In genomic region chr21:33441489-33442477, GRCh38 we compare ENCODE assay signal across 8 cellular contexts. TPM values are rescaled to one million over a fixed set of nuclear protein-coding genes. Genes with fewer than 3 reads are reported as not detected.
DNase-seq lines count a peak whose midpoint lies in the region; TF ChIP-seq lines count a peak whose summit lies in the region.

No MANE protein-coding gene starts in this region.

- CTCF ChIA-PET in HEK293T (lab: Yijun Ruan, JAX) = no interaction called here

- peaks cover 24% of the 10 kb centered on the region for H3K36me3 ChIP-seq in osteoblast (ENCODE audit: insufficient read depth, low read length)

- no peaks in the 10 kb centered on the region for H4K20me1 ChIP-seq in osteoblast (ENCODE audit: insufficient read depth, low read length)

- H3K79me2 ChIP-seq in osteoblast (ENCODE audit: insufficient read depth, low read length) = no peaks in the 10 kb centered on the region

- H3K4me1 ChIP-seq in osteoblast (ENCODE audit: insufficient read depth, low read length) = peaks cover 12% of the 10 kb centered on the region

- H3K4me3 ChIP-seq in cardiac fibroblast (replicated peaks in 1 of 2; ENCODE audit: low read depth in 2 of 2, low read length in 2 of 2) = no peak overlapping the region
- H3K4me3 ChIP-seq in osteoblast (ENCODE audit: insufficient read depth, low read length) = no peak overlapping the region

- peak; percentile 72 for DNase-seq in GM13976 (ENCODE audit: low spot score)
- no peak for DNase-seq in HEK293T (ENCODE audit: extremely low spot score)
- peak; percentile 60 for DNase-seq in NCI-H187 treated with DMSO at 0.1 percent for 48 hours (lab: John Stamatoyannopoulos, UW)
- DNase-seq in cardiac fibroblast (ENCODE audit: low read depth in 2 of 2) = peak; percentile 80 to 96
- peak; percentile 74 for DNase-seq in osteoblast (ENCODE audit: insufficient read length, low spot score, missing footprints)
- no peak for DNase-seq in HuH-7 (ENCODE audit: low spot score)
- DNase-seq in NCI-H2227 treated with DMSO at 0.1 percent for 48 hours (lab: John Stamatoyannopoulos, UW) = no peak
- no peak for DNase-seq in NCI-H82 (lab: John Stamatoyannopoulos, UW)

- in situ Hi-C loops in GM13976 (cut with MboI; ENCODE audit: low sequenced_read_pairs, unreplicated experiment) = loop anchor here (5.0 kb wide), 2 partner anchors 79 to 239 kb away; no protein-coding TSS in a partner anchor

- no peak for TF ChIP-seq CTCF in GM13976 (IDR thresholded peaks at IDR 0.05; ENCODE audit: borderline replicate concordance, control extremely low read depth, extremely low read depth, insufficient read depth, missing control alignments)
- no peak for TF ChIP-seq CTCF in cardiac fibroblast (IDR thresholded peaks at IDR 0.05; ENCODE audit: low read depth, low read length)
- TF ChIP-seq CTCF in osteoblast (IDR thresholded peaks at IDR 0.05; ENCODE audit: extremely low read depth, low read depth, low read length) = no peak

- POLR2A ChIA-PET in HEK293T (lab: Yijun Ruan, JAX) = no interaction called here

- no peak overlapping the region for H2AFZ ChIP-seq in osteoblast (ENCODE audit: low read length)

- peak overlapping the region; percentile 33 for H3K4me2 ChIP-seq in osteoblast (ENCODE audit: insufficient read depth, low read length)

- no peaks in the 10 kb centered on the region for H3K9me3 ChIP-seq in osteoblast (ENCODE audit: low read depth, low read length)

- peak overlapping the region; percentile 32 for H3K27ac ChIP-seq in osteoblast (ENCODE audit: low read depth, low read length)

- no peaks in the 10 kb centered on the region for H3K27me3 ChIP-seq in osteoblast (ENCODE audit: insufficient read depth, low read length)

TF ChIP-seq in HEK293T, 16 proteins besides CTCF, POLR2A, EP300 and RAD21:
- TF ChIP-seq FOXM1 (IDR thresholded peaks at IDR 0.05; ENCODE audit: borderline replicate concordance) = 0 out of 2 replicates have a peak, but pooled peaks have one; percentile 14
- TF ChIP-seq ELF4 (IDR thresholded peaks at IDR 0.05) = no peak
TF ChIP-seq in HEK293T: peak in this region for 1.

RNA-seq across cellular contexts. Expression of gene TMEM50B, which starts 38.0 kb away (rescaled TPM):
- total RNA-seq in osteoblast = 29.3 and 34.2 TPM in 2 replicates

RNA-seq across cellular contexts. Expression of gene IFNGR2, which starts 38.6 kb away (rescaled TPM):
- total RNA-seq in osteoblast = 60.1 and 63.1 TPM in 2 replicates

RNA-seq across cellular contexts. Expression of gene DNAJC28, which starts 49.7 kb away (rescaled TPM):
- 3.2 and 4.0 TPM in 2 replicates for total RNA-seq in osteoblast

Comparison
In these comparisons a context has a peak if more than half of its experiments do, and no peak if none do; other contexts are left out.
1. DNase-seq: peak in GM13976 (single experiment), NCI-H187 treated with DMSO at 0.1 percent for 48 hours (single experiment), cardiac fibroblast (2 of 2) and osteoblast (single experiment); none in HEK293T (single experiment), HuH-7 (single experiment), NCI-H2227 treated with DMSO at 0.1 percent for 48 hours (single experiment) and NCI-H82 (single experiment).